In the genomic region with DNA sequence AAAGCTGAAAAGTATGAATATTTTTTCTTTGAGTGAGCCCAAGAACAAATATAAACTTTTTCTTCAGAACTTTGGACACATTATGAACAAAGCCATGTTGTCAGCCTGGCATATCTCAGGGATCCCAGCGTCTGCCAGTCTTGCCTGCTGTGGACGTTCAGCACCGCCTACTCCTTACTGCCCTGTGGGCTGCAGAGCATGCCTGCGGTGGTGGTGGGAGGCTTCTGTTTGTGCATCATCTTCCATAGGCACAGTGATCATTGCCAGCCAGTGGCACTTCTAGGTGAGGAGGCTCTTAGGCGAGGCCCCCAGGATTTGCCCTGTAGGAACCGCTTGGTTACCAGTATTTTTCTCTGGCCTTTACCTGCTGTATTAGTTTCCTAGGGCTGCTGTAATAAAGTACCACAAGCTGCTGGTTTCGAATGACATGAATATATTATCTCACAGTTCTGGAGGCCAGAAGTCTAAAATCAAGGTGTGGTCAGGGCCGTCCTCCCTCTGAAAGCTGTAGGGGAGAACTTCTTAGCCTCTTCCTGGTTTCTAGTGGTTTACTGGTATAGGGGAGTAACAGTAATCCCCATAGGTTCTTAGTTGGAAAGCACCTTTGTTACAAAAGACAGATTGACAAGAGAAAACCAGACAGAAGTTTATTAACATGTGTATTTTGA, we compare ENCODE assay signal across 9 cellular contexts. TPM values are rescaled to one million over a fixed set of nuclear protein-coding genes. Genes with fewer than 3 reads are reported as not detected.
DNase-seq lines count a peak whose midpoint lies in the region; ATAC-seq and TF ChIP-seq lines count a peak whose summit lies in the region.
"Had no signal": no experiment of that assay in that cellular context is flagged by ENCODE, and none has a peak within 500 bp of the region (broad histone marks: within the 10 kb centered on the region; RNA-seq: fewer than 3 reads in every experiment).

No MANE protein-coding gene starts in this region.

- WGBS in thyroid gland, 2 donors: 90 to 95% methylated on average over 6 to 8 of the region's 8 CpGs

- H3K4me1 ChIP-seq in left ventricle myocardium inferior (peaks cover 81% of the 10 kb centered on the region), thyroid gland (peaks cover 28 to 54% of the 10 kb centered on the region in 2 donors)

- no peak overlapping the region for H3K4me3 ChIP-seq in left ventricle myocardium inferior
- no peak overlapping the region for H3K4me3 ChIP-seq in thyroid gland (replicated peaks in 1 of 3)

- H3K9me3 ChIP-seq in left ventricle myocardium inferior (replicated peaks): no peaks in the 10 kb centered on the region
- H3K9me3 ChIP-seq in thyroid gland: no peaks in the 10 kb centered on the region

- H3K27me3 ChIP-seq in left ventricle myocardium inferior (ENCODE audit: low read depth) (no peaks in the 10 kb centered on the region), thyroid gland (no peaks in the 10 kb centered on the region)

- H3K27ac ChIP-seq in left ventricle myocardium inferior (replicated peaks) (peak overlapping the region; percentile 82), VCaP (0 out of 2 replicates have a peak overlapping the region, but pooled peaks have one; percentile 2), thyroid gland (peak overlapping the region in 2 of 3 donors; percentile 34 to 97)

- H3K36me3 ChIP-seq in left ventricle myocardium inferior (no peaks in the 10 kb centered on the region), thyroid gland (no peaks in the 10 kb centered on the region)

- no peak for ATAC-seq in Right ventricle myocardium inferior
- ATAC-seq in HG03097 (IDR thresholded peaks at IDR 0.05; ENCODE audit: low FRiP score, unreplicated experiment): peak; percentile 56

- no peak for TF ChIP-seq POLR2A in thyroid gland (IDR thresholded peaks at IDR 0.05)

- intact Hi-C loops in left ventricle myocardium inferior (cut with micrococcal nuclease) (no loop called here), Right ventricle myocardium inferior (cut with DNase I) (no loop called here), thyroid gland (cut with DNase I) (no loop called here)

- TF ChIP-seq CTCF in left ventricle myocardium inferior (IDR thresholded peaks at IDR 0.05; ENCODE audit: borderline replicate concordance) (no peak), VCaP (conservative IDR thresholded peaks at IDR 0.05) (no peak), thyroid gland (IDR thresholded peaks at IDR 0.05) (no peak)

- no peak for DNase-seq in left ventricle myocardium inferior
- DNase-seq in Right ventricle myocardium inferior (ENCODE audit: missing footprints): no peak
- no peak for DNase-seq in thyroid gland
- no peak for DNase-seq in HuH-7.5 (ENCODE audit: low spot score)
- DNase-seq in NCI-H1105 (lab: John Stamatoyannopoulos, UW): no peak
- DNase-seq in DMS53 treated with DMSO at 0.1 percent for 48 hours (lab: John Stamatoyannopoulos, UW; ENCODE audit: unreplicated experiment): no peak
- DNase-seq: activated CD8-positive, alpha-beta memory T cell treated with anti-CD3 and anti-CD28 coated beads for 24 hours had no signal

RNA-seq across cellular contexts. Expression of gene ANXA3, which starts 15.4 kb away (rescaled TPM):
- total RNA-seq in left ventricle myocardium inferior: 34.5 TPM
- total RNA-seq in Right ventricle myocardium inferior: 54.5 TPM
- 100 to 1,000 TPM in 3 of 4 donors, 10 to 100 TPM in 1; 98.7 to 213 (median 156) TPM for total RNA-seq in thyroid gland

Comparison
In these comparisons a context has a peak if more than half of its experiments do, and no peak if none do; other contexts are left out.
1. H3K27ac ChIP-seq: peak in every context shown above with its lines; median percentile 82 in left ventricle myocardium inferior; 66 in thyroid gland; 2 in VCaP.